ENCODE assay signal across 22 cellular contexts in the genomic region with DNA sequence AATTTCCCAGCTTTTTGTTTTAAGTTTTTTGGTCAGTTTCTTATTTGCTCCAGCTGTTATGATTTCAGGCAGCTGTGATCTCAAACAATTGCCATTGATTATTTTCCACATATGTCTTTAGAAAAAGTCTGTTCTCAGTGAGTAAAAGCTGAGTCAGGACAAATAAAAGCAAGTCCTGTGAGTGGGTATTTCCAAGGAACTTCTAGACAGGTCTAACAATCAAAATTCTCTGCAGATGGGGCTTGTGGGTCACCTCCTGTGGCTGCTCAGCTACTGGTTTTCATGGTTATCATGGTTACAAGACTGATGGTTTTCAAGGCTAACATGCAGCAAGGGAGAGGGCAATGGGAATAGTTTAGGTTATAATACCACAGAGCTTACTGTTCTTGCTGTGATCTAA.
"Had no signal": no experiment of that assay in that cellular context is flagged by ENCODE, and none has a peak within 500 bp of the region (broad histone marks: within the 10 kb centered on the region; RNA-seq: fewer than 3 reads in every experiment).

No MANE protein-coding gene starts in this region.

- H3K27ac ChIP-seq: colonic mucosa, hepatocyte, parathyroid adenoma, psoas muscle, sigmoid colon, skin epidermis, thoracic aorta, transverse colon had no signal

- H3K9ac ChIP-seq: parathyroid adenoma had no signal

- H3K36me3 ChIP-seq: colonic mucosa, sigmoid colon, thoracic aorta, transverse colon had no signal

- ATAC-seq: left colon; left ventricle myocardium superior; naive thymus-derived CD4-positive, alpha-beta T cell; psoas muscle; stimulated activated naive B cell treated with anti-CD40 and anti-IgM and Interleukin-4, amounts not matched to agents 10 μg/mL and 1 μg/mL and 100 μg/mL, for 72 hours; stimulated activated naive CD8-positive, alpha-beta T cell treated with anti-CD3 and anti-CD28 coated beads, Interleukin-15, amount 100 ng/mL, for 72 hours had no signal

- FAIRE-seq: kidney had no signal

- H3K27me3 ChIP-seq: colonic mucosa, hepatocyte, sigmoid colon, transverse colon had no signal

- H2AFZ ChIP-seq: hepatocyte, parathyroid adenoma had no signal

- H3K4me2 ChIP-seq: hepatocyte had no signal

- H3K4me1 ChIP-seq: colonic mucosa, parathyroid adenoma, transverse colon had no signal

- H3K79me2 ChIP-seq: hepatocyte, parathyroid adenoma had no signal

- H3K4me3 ChIP-seq: colonic mucosa, hepatocyte, lung, psoas muscle, sigmoid colon, skin epidermis, thoracic aorta, transverse colon had no signal

- DNase-seq: colonic mucosa; effector CD4-positive, alpha-beta T cell; kidney; left colon; left ventricle myocardium superior; mesendoderm; naive thymus-derived CD4-positive, alpha-beta T cell; nephron progenitor cell; psoas muscle; retina; sigmoid colon; stimulated activated CD4-positive, alpha-beta T cell treated with anti-CD3 and anti-CD28 coated beads, Interleukin-2, amount 100 ng/mL, for 24 hours; stimulated activated CD4-positive, alpha-beta T cell treated with anti-CD3 and anti-CD28 coated beads, Interleukin-4, amount 100 ng/mL, for 4 hours; stimulated activated naive B cell treated with anti-CD40 and anti-IgM and Interleukin-4, amounts not matched to agents 10 μg/mL and 1 μg/mL and 100 μg/mL, for 72 hours; stimulated activated naive CD8-positive, alpha-beta T cell treated with anti-CD3 and anti-CD28 coated beads, Interleukin-15, amount 100 ng/mL, for 72 hours; substantia nigra; transverse colon had no signal
